In genomic region chr1:32705516-32705915, GRCh38 we compare ENCODE assay signal across 1 cellular context.
TF ChIP-seq lines count a peak whose summit lies in the region.

No MANE protein-coding gene starts in this region.

TF ChIP-seq in A549, 52 proteins besides CTCF, POLR2A, EP300 and RAD21 (continued from another document):
- TF ChIP-seq NR3C1 (IDR thresholded peaks at IDR 0.05) (no peak), HEYL (CRISPR knock-in tag; IDR thresholded peaks at IDR 0.05) (no peak), MAFK (IDR thresholded peaks at IDR 0.05; ENCODE audit: partially characterized antibody) (no peak), CEBPB (IDR thresholded peaks at IDR 0.05) (no peak), HOXB13 (CRISPR knock-in tag; IDR thresholded peaks at IDR 0.05; ENCODE audit: low read depth) (no peak), ZC3H11A (IDR thresholded peaks at IDR 0.05) (no peak), HOXB5 (CRISPR knock-in tag; IDR thresholded peaks at IDR 0.05) (no peak), CHD2 (IDR thresholded peaks at IDR 0.05; ENCODE audit: low read length, partially characterized antibody) (no peak), FOSL2 (IDR thresholded peaks at IDR 0.05) (no peak), FOSL2 (CRISPR knock-in tag; IDR thresholded peaks at IDR 0.05) (no peak), RCOR1 (IDR thresholded peaks at IDR 0.05; ENCODE audit: low read depth, low read length) (no peak), ZSCAN20 (CRISPR knock-in tag; IDR thresholded peaks at IDR 0.05) (no peak), KDM1A (IDR thresholded peaks at IDR 0.05; ENCODE audit: low read depth) (no peak), ATOH8 (CRISPR knock-in tag; IDR thresholded peaks at IDR 0.05; ENCODE audit: low read depth) (no peak), CBX8 (IDR thresholded peaks at IDR 0.05) (no peak), NPAS2 (CRISPR knock-in tag; IDR thresholded peaks at IDR 0.05; ENCODE audit: borderline replicate concordance) (no peak)
- TF ChIP-seq, protein P1, sequence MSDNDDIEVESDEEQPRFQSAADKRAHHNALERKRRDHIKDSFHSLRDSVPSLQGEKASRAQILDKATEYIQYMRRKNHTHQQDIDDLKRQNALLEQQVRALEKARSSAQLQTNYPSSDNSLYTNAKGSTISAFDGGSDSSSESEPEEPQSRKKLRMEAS (IDR thresholded peaks at IDR 0.05): no peak
- TF ChIP-seq, protein P2, sequence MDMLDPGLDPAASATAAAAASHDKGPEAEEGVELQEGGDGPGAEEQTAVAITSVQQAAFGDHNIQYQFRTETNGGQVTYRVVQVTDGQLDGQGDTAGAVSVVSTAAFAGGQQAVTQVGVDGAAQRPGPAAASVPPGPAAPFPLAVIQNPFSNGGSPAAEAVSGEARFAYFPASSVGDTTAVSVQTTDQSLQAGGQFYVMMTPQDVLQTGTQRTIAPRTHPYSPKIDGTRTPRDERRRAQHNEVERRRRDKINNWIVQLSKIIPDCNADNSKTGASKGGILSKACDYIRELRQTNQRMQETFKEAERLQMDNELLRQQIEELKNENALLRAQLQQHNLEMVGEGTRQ (IDR thresholded peaks at IDR 0.05): no peak
- TF ChIP-seq, protein P3, sequence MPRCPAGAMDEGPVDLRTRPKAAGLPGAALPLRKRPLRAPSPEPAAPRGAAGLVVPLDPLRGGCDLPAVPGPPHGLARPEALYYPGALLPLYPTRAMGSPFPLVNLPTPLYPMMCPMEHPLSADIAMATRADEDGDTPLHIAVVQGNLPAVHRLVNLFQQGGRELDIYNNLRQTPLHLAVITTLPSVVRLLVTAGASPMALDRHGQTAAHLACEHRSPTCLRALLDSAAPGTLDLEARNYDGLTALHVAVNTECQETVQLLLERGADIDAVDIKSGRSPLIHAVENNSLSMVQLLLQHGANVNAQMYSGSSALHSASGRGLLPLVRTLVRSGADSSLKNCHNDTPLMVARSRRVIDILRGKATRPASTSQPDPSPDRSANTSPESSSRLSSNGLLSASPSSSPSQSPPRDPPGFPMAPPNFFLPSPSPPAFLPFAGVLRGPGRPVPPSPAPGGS (IDR thresholded peaks at IDR 0.05): no peak
